Comparison of ENCODE assay signal across 9 cellular contexts in genomic region chr14:21092147-21093011, GRCh38. TPM values are rescaled to one million over a fixed set of nuclear protein-coding genes. Genes with fewer than 3 reads are reported as not detected.
DNase-seq lines count a peak whose midpoint lies in the region; ATAC-seq, FAIRE-seq and TF ChIP-seq lines count a peak whose summit lies in the region.
"Had no signal": no experiment of that assay in that cellular context is flagged by ENCODE, and none has a peak within 500 bp of the region (broad histone marks: within the 10 kb centered on the region; RNA-seq: fewer than 3 reads in every experiment).

No MANE protein-coding gene starts in this region.

- peaks cover 20% of the 10 kb centered on the region for H3K4me1 Mint-ChIP-seq in activated naive CD8-positive, alpha-beta T cell treated with anti-CD3 and anti-CD28 coated beads, Interleukin-2, amount 50 U/mL, for 24 hours

- no peaks in the 10 kb centered on the region for H3K36me3 Mint-ChIP-seq in activated naive CD8-positive, alpha-beta T cell treated with anti-CD3 and anti-CD28 coated beads, Interleukin-2, amount 50 U/mL, for 24 hours (ENCODE audit: low read depth)

- intact Hi-C loops in left ventricle myocardium superior (cut with micrococcal nuclease), result no loop called here
- intact Hi-C loops in sciatic nerve (cut with DNase I), result loop anchor here (2.0 to 5.0 kb wide), 2 partner anchors 24 to 75 kb away; no protein-coding TSS in a partner anchor

- no peak for FAIRE-seq in D721Med (lab: Jason Lieb, UNC)

- no peak overlapping the region for H3K4me3 Mint-ChIP-seq in activated naive CD8-positive, alpha-beta T cell treated with anti-CD3 and anti-CD28 coated beads, Interleukin-2, amount 50 U/mL, for 24 hours

- peak; percentile 85 for DNase-seq in D721Med (ENCODE audit: insufficient read length, low spot score)
- peak; percentile 69 for DNase-seq in HT-29 (ENCODE audit: low spot score)
- DNase-seq in T follicular helper cell (ENCODE audit: low read depth), result peak; percentile 84
- peak; percentile 94 for DNase-seq in activated naive CD8-positive, alpha-beta T cell treated with anti-CD3 and anti-CD28 coated beads, Interleukin-2, amount 50 U/mL, for 24 hours
- DNase-seq in left ventricle myocardium superior, result peak; percentile 93
- peak; percentile 92 for DNase-seq in sciatic nerve (ENCODE audit: low spot score)
- no peak for DNase-seq in DMS153 (lab: John Stamatoyannopoulos, UW)

- peak; percentile 99 for TF ChIP-seq CTCF in D721Med (IDR thresholded peaks at IDR 0.05; ENCODE audit: insufficient read depth, missing control alignments)

- ATAC-seq in GM19468 (IDR thresholded peaks at IDR 0.05; ENCODE audit: extremely low read depth, unreplicated experiment) (peak; percentile 57), left ventricle myocardium superior (peak; percentile 84), sciatic nerve (peak; percentile 82)
- ATAC-seq in activated naive CD8-positive, alpha-beta T cell treated with anti-CD3 and anti-CD28 coated beads, Interleukin-2, amount 50 U/mL, for 24 hours, result peak; percentile 85

- no peaks in the 10 kb centered on the region for H3K27me3 Mint-ChIP-seq in activated naive CD8-positive, alpha-beta T cell treated with anti-CD3 and anti-CD28 coated beads, Interleukin-2, amount 50 U/mL, for 24 hours

- no peaks in the 10 kb centered on the region for H3K9me3 Mint-ChIP-seq in activated naive CD8-positive, alpha-beta T cell treated with anti-CD3 and anti-CD28 coated beads, Interleukin-2, amount 50 U/mL, for 24 hours

- no peak overlapping the region for H3K27ac Mint-ChIP-seq in activated naive CD8-positive, alpha-beta T cell treated with anti-CD3 and anti-CD28 coated beads, Interleukin-2, amount 50 U/mL, for 24 hours

RNA-seq across cellular contexts. Expression of gene ZNF219, which starts 6.1 kb away (rescaled TPM):
- total RNA-seq in HT-29 (2014; rRNA removed; shearing (Covaris generic)), result 13.6 and 14.6 TPM in 2 replicates
- 57.0 TPM for total RNA-seq in left ventricle myocardium superior
- total RNA-seq in sciatic nerve, result 43.2 TPM

RNA-seq across cellular contexts. Expression of gene TMEM253, which starts 8.5 kb away (rescaled TPM):
- total RNA-seq in HT-29 (2014; rRNA removed; shearing (Covaris generic)), result 0.41 TPM in 1 of 2 replicates, not detected in the other
- total RNA-seq in left ventricle myocardium superior (0.20 TPM), sciatic nerve (0.62 TPM)
- total RNA-seq: glomerular endothelial cell had no signal

RNA-seq across cellular contexts. Expression of gene ARHGEF40, which starts 22.3 kb away (rescaled TPM):
- total RNA-seq in HT-29 (2014; rRNA removed; shearing (Covaris generic)), result 18.4 and 20.0 TPM in 2 replicates
- 23.1 TPM for total RNA-seq in left ventricle myocardium superior
- 91.1 TPM for total RNA-seq in sciatic nerve

RNA-seq across cellular contexts. Expression of gene RNASE8, which starts 34.8 kb away (rescaled TPM):
- not detected in 2 replicates for total RNA-seq in HT-29 (2014; rRNA removed; shearing (Covaris generic))
- not detected for total RNA-seq in left ventricle myocardium superior
- total RNA-seq in sciatic nerve, result not detected
- total RNA-seq: glomerular endothelial cell had no signal

RNA-seq across cellular contexts. Expression of gene RNASE7, which starts 50.2 kb away (rescaled TPM):
- total RNA-seq in HT-29 (2014; rRNA removed; shearing (Covaris generic)), result not detected in 2 replicates
- total RNA-seq in left ventricle myocardium superior, result not detected
- total RNA-seq in sciatic nerve, result not detected
- total RNA-seq: glomerular endothelial cell had no signal
